In the genomic region with DNA sequence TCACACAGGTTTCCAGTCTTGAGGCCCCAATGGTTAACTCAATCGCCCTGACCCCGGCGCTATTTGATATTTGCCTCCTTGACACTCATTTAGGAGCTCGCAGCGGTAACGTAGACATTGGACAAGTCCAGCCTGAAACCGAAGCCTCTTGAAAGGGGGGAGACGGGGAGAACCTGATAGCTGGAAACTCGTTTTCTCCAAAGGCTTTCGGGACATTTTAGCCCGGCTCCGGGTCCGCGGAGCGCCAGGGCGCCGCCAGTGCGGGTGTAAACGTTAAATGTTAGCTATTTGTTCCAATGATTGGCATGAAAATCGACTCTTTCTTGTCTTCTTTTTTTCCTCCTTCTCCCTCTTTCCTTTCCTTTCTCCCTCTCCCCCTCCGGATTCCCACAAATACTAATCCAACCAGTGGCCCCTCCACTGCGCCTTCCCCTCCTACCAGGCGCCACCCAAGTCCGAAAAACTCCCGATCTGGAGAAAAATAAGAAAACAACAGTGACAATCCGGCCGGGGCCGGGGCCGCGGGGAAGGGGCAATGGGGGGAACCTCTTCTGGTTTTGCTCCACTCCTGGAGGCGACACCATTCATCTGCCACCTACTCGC, we compare ENCODE assay signal across 13 cellular contexts. TPM values are rescaled to one million over a fixed set of nuclear protein-coding genes. Genes with fewer than 3 reads are reported as not detected.
DNase-seq lines count a peak whose midpoint lies in the region; ATAC-seq, FAIRE-seq and TF ChIP-seq lines count a peak whose summit lies in the region.
"Had no signal": no experiment of that assay in that cellular context is flagged by ENCODE, and none has a peak within 500 bp of the region (broad histone marks: within the 10 kb centered on the region; RNA-seq: fewer than 3 reads in every experiment).

No MANE protein-coding gene starts in this region.

- ATAC-seq in activated T-cell treated with anti-CD3 and anti-CD28 coated beads, Interleukin-2, amount 50 U/mL, for 4 hours: no peak
- ATAC-seq in activated CD8-positive, alpha-beta memory T cell treated with anti-CD3 and anti-CD28 coated beads, Interleukin-2, amount 10 ng/mL, durations not matched to agents 7 days and 5 days: no peak
- ATAC-seq in HG02759 (IDR thresholded peaks at IDR 0.05; ENCODE audit: unreplicated experiment): no peak
- ATAC-seq: HCT116, Right ventricle myocardium inferior had no signal

- H3K4me3 Mint-ChIP-seq in activated T-cell treated with anti-CD3 and anti-CD28 coated beads, Interleukin-2, amount 50 U/mL, for 4 hours: no peak overlapping the region
- no peak overlapping the region for H3K4me3 Mint-ChIP-seq in activated CD8-positive, alpha-beta memory T cell treated with anti-CD3 and anti-CD28 coated beads, Interleukin-2, amount 10 ng/mL, durations not matched to agents 7 days and 5 days

- H2AFZ ChIP-seq in smooth muscle cell (ENCODE audit: low read depth): no peak overlapping the region

- H3K9me3 ChIP-seq in kidney (ENCODE audit: control insufficient read depth in 1 of 2, low read length in 2 of 2) (no peaks in the 10 kb centered on the region), smooth muscle cell (replicated peaks; ENCODE audit: low read depth) (no peaks in the 10 kb centered on the region)

- H3K79me2 ChIP-seq in smooth muscle cell (ENCODE audit: low read depth): no peaks in the 10 kb centered on the region

- H3K27ac ChIP-seq in kidney (ENCODE audit: low read depth in 2 of 2, low read length in 2 of 2) (peak overlapping the region; percentile 45 to 48), smooth muscle cell (ENCODE audit: low read depth) (no peak overlapping the region)

- H3K36me3 Mint-ChIP-seq in activated T-cell treated with anti-CD3 and anti-CD28 coated beads, Interleukin-2, amount 50 U/mL, for 4 hours (ENCODE audit: insufficient read depth): peaks cover 2% of the 10 kb centered on the region
- H3K36me3 Mint-ChIP-seq in activated CD8-positive, alpha-beta memory T cell treated with anti-CD3 and anti-CD28 coated beads, Interleukin-2, amount 10 ng/mL, durations not matched to agents 7 days and 5 days: peaks cover 5% of the 10 kb centered on the region

- 3% methylated on average over 30 of the region's 32 CpGs for WGBS in smooth muscle cell (ENCODE audit: low lambda C conversion rate)

- H3K36me3 ChIP-seq in kidney (ENCODE audit: control insufficient read depth in 1 of 2, insufficient read depth in 2 of 2, low read length in 2 of 2) (no peaks in the 10 kb centered on the region), smooth muscle cell (ENCODE audit: low read depth) (no peaks in the 10 kb centered on the region)

- H3K27ac Mint-ChIP-seq in activated CD8-positive, alpha-beta memory T cell treated with anti-CD3 and anti-CD28 coated beads, Interleukin-2, amount 10 ng/mL, durations not matched to agents 7 days and 5 days: peak overlapping the region; percentile 15

- H3K4me1 Mint-ChIP-seq in activated T-cell treated with anti-CD3 and anti-CD28 coated beads, Interleukin-2, amount 50 U/mL, for 4 hours (ENCODE audit: low read depth): peaks cover 27% of the 10 kb centered on the region
- H3K4me1 Mint-ChIP-seq in activated CD8-positive, alpha-beta memory T cell treated with anti-CD3 and anti-CD28 coated beads, Interleukin-2, amount 10 ng/mL, durations not matched to agents 7 days and 5 days: peaks cover 25% of the 10 kb centered on the region

- H3F3A ChIP-seq in smooth muscle cell (ENCODE audit: low read depth): no peaks in the 10 kb centered on the region

- peaks cover 12% of the 10 kb centered on the region for H3K9me3 Mint-ChIP-seq in activated T-cell treated with anti-CD3 and anti-CD28 coated beads, Interleukin-2, amount 50 U/mL, for 4 hours
- no peaks in the 10 kb centered on the region for H3K9me3 Mint-ChIP-seq in activated CD8-positive, alpha-beta memory T cell treated with anti-CD3 and anti-CD28 coated beads, Interleukin-2, amount 10 ng/mL, durations not matched to agents 7 days and 5 days (ENCODE audit: low read depth)

- H3K4me3 ChIP-seq in kidney (ENCODE audit: low read length in 2 of 2) (peak overlapping the region in 1 of 2 donors; percentile 6), smooth muscle cell (no peak overlapping the region)

- FAIRE-seq in kidney (lab: Jason Lieb, UNC): no peak

- H4K20me1 ChIP-seq in smooth muscle cell (ENCODE audit: low read depth): no peaks in the 10 kb centered on the region

- H3K27me3 ChIP-seq in smooth muscle cell (ENCODE audit: low read depth): peaks cover 100% of the 10 kb centered on the region

- H3K27me3 Mint-ChIP-seq in activated T-cell treated with anti-CD3 and anti-CD28 coated beads, Interleukin-2, amount 50 U/mL, for 4 hours (ENCODE audit: low read depth): peaks cover 87% of the 10 kb centered on the region
- H3K27me3 Mint-ChIP-seq in activated CD8-positive, alpha-beta memory T cell treated with anti-CD3 and anti-CD28 coated beads, Interleukin-2, amount 10 ng/mL, durations not matched to agents 7 days and 5 days: peaks cover 88% of the 10 kb centered on the region

- intact Hi-C loops in kidney (cut with DNase I): no loop called here

- peak overlapping the region in 1 of 2 donors; percentile 51 for H3K9ac ChIP-seq in kidney (ENCODE audit: low read length in 2 of 2)
- no peak overlapping the region for H3K9ac ChIP-seq in smooth muscle cell (ENCODE audit: low read depth)

- peak overlapping the region; percentile 37 for H3K4me2 ChIP-seq in smooth muscle cell

- CTCF ChIA-PET in activated CD8-positive, alpha-beta memory T cell treated with anti-CD3 and anti-CD28 coated beads, Interleukin-2, amount 10 ng/mL, durations not matched to agents 7 days and 5 days (lab: Charles Lee): no interaction called here

- TF ChIP-seq CTCF in kidney (IDR thresholded peaks at IDR 0.05; ENCODE audit: borderline replicate concordance, extremely low read depth, insufficient read depth): no peak
- no peak for TF ChIP-seq CTCF in smooth muscle cell (IDR thresholded peaks at IDR 0.05; ENCODE audit: borderline replicate concordance, insufficient read depth, poor library complexity, severe bottlenecking)
- no peak for TF ChIP-seq CTCF in GM20000 (IDR thresholded peaks at IDR 0.05; ENCODE audit: extremely low read depth, missing control alignments)

- peak; percentile 35 for DNase-seq in activated T-cell treated with anti-CD3 and anti-CD28 coated beads, Interleukin-2, amount 50 U/mL, for 1 hour
- no peak for DNase-seq in activated T-cell treated with anti-CD3 and anti-CD28 coated beads, Interleukin-2, amount 50 U/mL, for 4 hours
- DNase-seq in activated CD8-positive, alpha-beta memory T cell treated with anti-CD3 and anti-CD28 coated beads, Interleukin-2, amount 10 ng/mL, durations not matched to agents 7 days and 5 days: no peak
- DNase-seq in kidney (no peak), smooth muscle cell (lab: John Stamatoyannopoulos, UW; ENCODE audit: unreplicated experiment) (no peak), NOMO-1 treated with dmso at 0.1 percent for 144 hours (lab: John Stamatoyannopoulos, UW; ENCODE audit: unreplicated experiment) (no peak), GM20000 (ENCODE audit: low spot score) (no peak)
- DNase-seq: effector CD8-positive, alpha-beta T cell; foreskin fibroblast; NCI-H2029 had no signal

- peaks cover 0 to 5% of the 10 kb centered on the region in 2 donors for H3K4me1 ChIP-seq in kidney (ENCODE audit: control insufficient read depth in 1 of 2, insufficient read depth in 1 of 2, low read depth in 1 of 2, low read length in 2 of 2)
- H3K4me1 ChIP-seq in smooth muscle cell (ENCODE audit: low read depth): peaks cover 19% of the 10 kb centered on the region

RNA-seq across cellular contexts. Expression of a gene that starts 17.2 kb away (rescaled TPM):
- total RNA-seq in activated T-cell treated with anti-CD3 and anti-CD28 coated beads, Interleukin-2, amount 50 U/mL, for 4 hours: 10 to 100 TPM; 28.1 to 71.9 (median 42.1) TPM
- 10 to 100 TPM; 61.5 to 83.4 TPM for total RNA-seq in activated CD8-positive, alpha-beta memory T cell treated with anti-CD3 and anti-CD28 coated beads, Interleukin-2, amount 10 ng/mL, durations not matched to agents 7 days and 5 days
- total RNA-seq in kidney (23.5 TPM), smooth muscle cell (2.3 and 5.2 TPM in 2 replicates)
- polyA plus RNA-seq in kidney (ENCODE audit: insufficient read depth, low read depth, low replicate concordance) (45.9 TPM), smooth muscle cell (6.9 and 22.6 TPM in 2 replicates)
